8 cellular contexts compared by ENCODE assay signal in genomic region chr1:26697978-26698849, GRCh38. TPM values are rescaled to one million over a fixed set of nuclear protein-coding genes. Genes with fewer than 3 reads are reported as not detected.
DNase-seq lines count a peak whose midpoint lies in the region; ATAC-seq and TF ChIP-seq lines count a peak whose summit lies in the region.

No MANE protein-coding gene starts in this region.

- H3K79me2 ChIP-seq in DOHH2 (ENCODE audit: control insufficient read depth, low read length): peaks cover 91% of the 10 kb centered on the region

- peaks cover 15% of the 10 kb centered on the region for H3K4me1 Mint-ChIP-seq in activated T-helper 17 cell treated with anti-CD3 and anti-CD28 coated beads, Interleukin-2, amount 50 U/mL, for 72 hours
- H3K4me1 Mint-ChIP-seq in natural killer cell: peaks cover 22 to 23% of the 10 kb centered on the region in 2 donors

- H3K27me3 Mint-ChIP-seq in activated T-helper 17 cell treated with anti-CD3 and anti-CD28 coated beads, Interleukin-2, amount 50 U/mL, for 72 hours: no peaks in the 10 kb centered on the region
- H3K27me3 Mint-ChIP-seq in natural killer cell (ENCODE audit: low read depth in 2 of 2): no peaks in the 10 kb centered on the region

- H3K27ac Mint-ChIP-seq in activated T-helper 17 cell treated with anti-CD3 and anti-CD28 coated beads, Interleukin-2, amount 50 U/mL, for 72 hours: no peak overlapping the region
- no peak overlapping the region for H3K27ac Mint-ChIP-seq in natural killer cell

- peaks cover 64% of the 10 kb centered on the region for H3K36me3 ChIP-seq in DOHH2 (ENCODE audit: control insufficient read depth, low read length)
- H3K36me3 ChIP-seq in HUES64 (ENCODE audit: insufficient read depth, low read length): peaks cover 9% of the 10 kb centered on the region; the same call in 1 of the 2 replicates

- H3K4me2 ChIP-seq in DOHH2 (ENCODE audit: low read length): peak overlapping the region; percentile 87

- peaks cover 72% of the 10 kb centered on the region for H3K4me1 ChIP-seq in DOHH2 (ENCODE audit: control insufficient read depth, low read length)
- peaks cover 66% of the 10 kb centered on the region for H3K4me1 ChIP-seq in HUES64 (ENCODE audit: insufficient read depth, low read length)

- peaks cover 39% of the 10 kb centered on the region for H4K20me1 ChIP-seq in DOHH2 (ENCODE audit: control insufficient read depth, insufficient read depth, low read depth, low read length)

- intact Hi-C loops in natural killer cell (cut with micrococcal nuclease): loop anchor here (1.0 to 10.0 kb wide), 5 partner anchors 17 to 647 kb away; partner anchors contain the start of genes PIGV and SYTL1

- TF ChIP-seq CTCF in DOHH2 (IDR thresholded peaks at IDR 0.05; ENCODE audit: low read depth, low read length, poor library complexity, severe bottlenecking) (no peak), fibroblast of the aortic adventitia (IDR thresholded peaks at IDR 0.05; ENCODE audit: insufficient read depth, low read length) (no peak), natural killer cell (IDR thresholded peaks at IDR 0.05) (no peak)

- no peak overlapping the region for H3K4me3 Mint-ChIP-seq in activated T-helper 17 cell treated with anti-CD3 and anti-CD28 coated beads, Interleukin-2, amount 50 U/mL, for 72 hours
- no peak overlapping the region for H3K4me3 Mint-ChIP-seq in natural killer cell

- no peaks in the 10 kb centered on the region for H3K27me3 ChIP-seq in DOHH2 (ENCODE audit: control insufficient read depth, low read length)
- H3K27me3 ChIP-seq in HUES64 (ENCODE audit: insufficient read depth, low read length): no peaks in the 10 kb centered on the region

- peaks cover 5% of the 10 kb centered on the region for H3K36me3 Mint-ChIP-seq in activated T-helper 17 cell treated with anti-CD3 and anti-CD28 coated beads, Interleukin-2, amount 50 U/mL, for 72 hours (ENCODE audit: low read depth)
- H3K36me3 Mint-ChIP-seq in natural killer cell: no peaks in the 10 kb centered on the region

- no peaks in the 10 kb centered on the region for H3K9me2 ChIP-seq in DOHH2 (replicated peaks; ENCODE audit: control insufficient read depth, low read length)

- peak overlapping the region; percentile 92 for H3K4me3 ChIP-seq in DOHH2 (ENCODE audit: low read length)
- H3K4me3 ChIP-seq in HUES64 (ENCODE audit: low read length): peak overlapping the region; percentile 69
- H3K4me3 ChIP-seq in fibroblast of the aortic adventitia (ENCODE audit: low read depth, low read length): peak overlapping the region; percentile 79

- H3K9me3 ChIP-seq in DOHH2 (ENCODE audit: control insufficient read depth, insufficient read depth, low read length) (no peaks in the 10 kb centered on the region), HUES64 (ENCODE audit: insufficient read depth, low read depth, low read length) (no peaks in the 10 kb centered on the region)

- no peaks in the 10 kb centered on the region for H3K9me3 Mint-ChIP-seq in activated T-helper 17 cell treated with anti-CD3 and anti-CD28 coated beads, Interleukin-2, amount 50 U/mL, for 72 hours
- no peaks in the 10 kb centered on the region for H3K9me3 Mint-ChIP-seq in natural killer cell

- peaks cover 15% of the 10 kb centered on the region for H3F3A ChIP-seq in DOHH2 (ENCODE audit: control insufficient read depth, insufficient read depth)

- WGBS in HUES64: under 1% methylated on average over 8 of the region's 8 CpGs

- ATAC-seq in activated T-helper 17 cell treated with anti-CD3 and anti-CD28 coated beads, Interleukin-2, amount 50 U/mL, for 72 hours (replicated peaks): peak; percentile 66
- ATAC-seq in natural killer cell: peak; percentile 31 to 50 (median 40)

- H3K27ac ChIP-seq in DOHH2 (ENCODE audit: low read depth, low read length) (peak overlapping the region; percentile 63), HUES64 (ENCODE audit: low read depth, low read length) (peak overlapping the region; percentile 71; the same call in 1 of the 2 replicates)

- DNase-seq in NOMO-1 (lab: John Stamatoyannopoulos, UW; ENCODE audit: unreplicated experiment in 2 of 2) (peak; percentile 48 to 90), fibroblast of the aortic adventitia (ENCODE audit: low read depth) (peak; percentile 97), natural killer cell (peak; percentile 41), iPS-NIHi11 (ENCODE audit: low spot score) (no peak), cortex of kidney (lab: John Stamatoyannopoulos, UW) (no peak)

- H3K9ac ChIP-seq in HUES64 (ENCODE audit: low read depth, low read length): peak overlapping the region; percentile 96

RNA-seq across cellular contexts. Expression of gene ARID1A, which starts 2.4 kb away (rescaled TPM):
- polyA plus RNA-seq in HUES64 (2013, experiment 1 of 2): 57.4 TPM
- 60.9 TPM for polyA plus RNA-seq in HUES64 (2013, experiment 2 of 2)
- 10 to 100 TPM; 72.5 to 83.4 TPM for total RNA-seq in activated T-helper 17 cell treated with anti-CD3 and anti-CD28 coated beads, Interleukin-2, amount 50 U/mL, for 72 hours
- total RNA-seq in fibroblast of the aortic adventitia (ENCODE audit: low replicate concordance): 17.4 and 26.9 TPM in 2 replicates
- 100 to 1,000 TPM; 199 to 214 (median 202) TPM for total RNA-seq in natural killer cell

Comparison
In these comparisons a context has a peak if more than half of its experiments do, and no peak if none do; other contexts are left out.
1. DNase-seq: peak in NOMO-1 (2 of 2), fibroblast of the aortic adventitia (single experiment) and natural killer cell (single experiment); none in iPS-NIHi11 (single experiment) and cortex of kidney (single experiment).
2. Peak in every context shown above with its lines, with median percentiles within 50 percentile points of each other: H3K4me3 ChIP-seq.